1 cellular context compared by ENCODE assay signal in genomic region chr10:48533951-48534720, GRCh38.
TF ChIP-seq lines count a peak whose summit lies in the region.

No MANE protein-coding gene starts in this region.

TF ChIP-seq in SK-N-SH treated with all-trans-retinoic acid at 6 μM for 48 hours, 23 proteins besides CTCF, POLR2A, EP300 and RAD21 (continued from another document):
- no peak for TF ChIP-seq TSHZ2 (CRISPR knock-in tag; IDR thresholded peaks at IDR 0.05)
- no peak for TF ChIP-seq ISL1 (CRISPR knock-in tag; IDR thresholded peaks at IDR 0.05)
- no peak for TF ChIP-seq CSDC2 (CRISPR knock-in tag; IDR thresholded peaks at IDR 0.05)
- TF ChIP-seq TOX (CRISPR knock-in tag; IDR thresholded peaks at IDR 0.05; ENCODE audit: borderline replicate concordance): no peak
- TF ChIP-seq OSR1 (CRISPR knock-in tag; IDR thresholded peaks at IDR 0.05): no peak
- no peak for TF ChIP-seq GLIS3 (CRISPR knock-in tag; IDR thresholded peaks at IDR 0.05)
- TF ChIP-seq ZNF70 (CRISPR knock-in tag; IDR thresholded peaks at IDR 0.05): no peak
- TF ChIP-seq ZFP3 (CRISPR knock-in tag; IDR thresholded peaks at IDR 0.05): no peak
- no peak for TF ChIP-seq TCF4 (CRISPR knock-in tag; IDR thresholded peaks at IDR 0.05; ENCODE audit: borderline replicate concordance)
- no peak for TF ChIP-seq PPARA (CRISPR knock-in tag; IDR thresholded peaks at IDR 0.05; ENCODE audit: borderline replicate concordance)
- no peak for TF ChIP-seq RARB (CRISPR knock-in tag; IDR thresholded peaks at IDR 0.05)
- TF ChIP-seq ZFP30 (CRISPR knock-in tag; IDR thresholded peaks at IDR 0.05): no peak
- no peak for TF ChIP-seq SNAI2 (CRISPR knock-in tag; IDR thresholded peaks at IDR 0.05)
- TF ChIP-seq ZNF565 (CRISPR knock-in tag; conservative IDR thresholded peaks at IDR 0.05; ENCODE audit: low read depth): no peak
- no peak for TF ChIP-seq ARNTL (CRISPR knock-in tag; IDR thresholded peaks at IDR 0.05; ENCODE audit: borderline replicate concordance, low read depth)
